Comparison of ENCODE assay signal across 8 cellular contexts in genomic region chr11:34359548-34359891, GRCh38. TPM values are rescaled to one million over a fixed set of nuclear protein-coding genes. Genes with fewer than 3 reads are reported as not detected.
DNase-seq lines count a peak whose midpoint lies in the region; ATAC-seq and TF ChIP-seq lines count a peak whose summit lies in the region.

No MANE protein-coding gene starts in this region.

- peaks cover 13% of the 10 kb centered on the region for H3K27me3 Mint-ChIP-seq in Caco-2 (ENCODE audit: insufficient read depth, unreplicated experiment)
- peaks cover 28% of the 10 kb centered on the region for H3K27me3 Mint-ChIP-seq in dendritic cell treated with granulocyte-macrophage colony-stimulating factor and Interleukin-4, amounts not matched to agents 40 ng/mL and 50 ng/mL, for 4 days

- CTCF ChIA-PET in Caco-2 (lab: Charles Lee), result interaction anchor here (3.6 kb wide), 1 partner anchor 185 kb away, joined by 60 read pairs; no protein-coding TSS in a partner anchor

- H3K4me1 ChIP-seq in Caco-2 (peaks cover 7% of the 10 kb centered on the region; the same call in 1 of the 2 replicates), neuron (ENCODE audit: insufficient read depth, low read length) (peaks cover 27% of the 10 kb centered on the region)

- H3K9me3 Mint-ChIP-seq in Caco-2 (ENCODE audit: unreplicated experiment), result no peaks in the 10 kb centered on the region
- no peaks in the 10 kb centered on the region for H3K9me3 Mint-ChIP-seq in dendritic cell treated with granulocyte-macrophage colony-stimulating factor and Interleukin-4, amounts not matched to agents 40 ng/mL and 50 ng/mL, for 4 days

- TF ChIP-seq CTCF in Caco-2 (IDR thresholded peaks at IDR 0.05; ENCODE audit: insufficient read depth in 1 of 2, low read depth in 1 of 2, low read length in 1 of 2, severe bottlenecking in 1 of 2, unreplicated experiment in 1 of 2) (peak in 1 of 2 experiments; percentile 72), lower leg skin (IDR thresholded peaks at IDR 0.05) (no peak)

- no peak for TF ChIP-seq POLR2A in lower leg skin (IDR thresholded peaks at IDR 0.05)

- ATAC-seq in HG03280 (IDR thresholded peaks at IDR 0.05; ENCODE audit: unreplicated experiment), result no peak

- DNase-seq in Caco-2 (no peak), Kasumi-1 (lab: John Stamatoyannopoulos, UW) (peak; percentile 75 to 82), lower leg skin (ENCODE audit: low spot score in 2 of 2) (no peak), NCI-H69 (lab: John Stamatoyannopoulos, UW) (no peak)
- DNase-seq in stimulated activated naive CD4-positive, alpha-beta T cell treated with Interleukin-2 at 50 U/mL for 16 hours (lab: John Stamatoyannopoulos, UW), result no peak

- 1 to 3% methylated on average over 4 of the region's 4 CpGs for WGBS in lower leg skin, 2 donors

- POLR2A ChIA-PET in Caco-2 (lab: Charles Lee), result no interaction called here

- H3K27me3 ChIP-seq in Caco-2 (replicated peaks; ENCODE audit: control insufficient read depth, insufficient read depth, low read length) (peaks cover 4% of the 10 kb centered on the region), neuron (ENCODE audit: insufficient read depth, low read length) (peaks cover 9% of the 10 kb centered on the region)

- H3K36me3 ChIP-seq in Caco-2 (ENCODE audit: control insufficient read depth, insufficient read depth, low read length) (no peaks in the 10 kb centered on the region), neuron (ENCODE audit: insufficient read depth, low read length) (no peaks in the 10 kb centered on the region)

- intact Hi-C loops in Caco-2 (cut with micrococcal nuclease; ENCODE audit: unreplicated experiment) (loop anchor here (1.0 to 5.0 kb wide), 10 partner anchors 97 to 502 kb away; partner anchors contain the start of genes CAPRIN1 and NAT10), lower leg skin (cut with DNase I; ENCODE audit: low total_unique reads) (loop anchor here (2.0 to 5.0 kb wide), 2 partner anchors 185 to 362 kb away; no protein-coding TSS in a partner anchor)
- intact Hi-C loops in dendritic cell treated with granulocyte-macrophage colony-stimulating factor and Interleukin-4, amounts not matched to agents 40 ng/mL and 50 ng/mL, for 4 days (cut with micrococcal nuclease), result loop anchor here (1.0 to 10.0 kb wide), 5 partner anchors 105 to 362 kb away; partner anchors contain the start of gene CAPRIN1

- no peaks in the 10 kb centered on the region for H3K9me3 ChIP-seq in Caco-2
- H3K9me3 ChIP-seq in neuron (ENCODE audit: low read length), result no peaks in the 10 kb centered on the region

- H3K4me3 ChIP-seq in Caco-2 (ENCODE audit: low read depth, low read length), result peak overlapping the region; percentile 44
- peak overlapping the region; percentile 44 for H3K4me3 ChIP-seq in neuron (ENCODE audit: low read length)
- no peak overlapping the region for H3K4me3 ChIP-seq in lower leg skin (ENCODE audit: low read depth, poor library complexity, severe bottlenecking)

- peak overlapping the region; percentile 75 for H3K4me3 Mint-ChIP-seq in Caco-2 (ENCODE audit: unreplicated experiment)
- peak overlapping the region; percentile 83 for H3K4me3 Mint-ChIP-seq in dendritic cell treated with granulocyte-macrophage colony-stimulating factor and Interleukin-4, amounts not matched to agents 40 ng/mL and 50 ng/mL, for 4 days

- H3K36me3 Mint-ChIP-seq in Caco-2 (ENCODE audit: insufficient read depth, unreplicated experiment), result peaks cover 5% of the 10 kb centered on the region
- H3K36me3 Mint-ChIP-seq in dendritic cell treated with granulocyte-macrophage colony-stimulating factor and Interleukin-4, amounts not matched to agents 40 ng/mL and 50 ng/mL, for 4 days (ENCODE audit: low read depth), result no peaks in the 10 kb centered on the region

- no peak overlapping the region for H3K27ac Mint-ChIP-seq in Caco-2 (ENCODE audit: unreplicated experiment)
- peak overlapping the region; percentile 70 for H3K27ac Mint-ChIP-seq in dendritic cell treated with granulocyte-macrophage colony-stimulating factor and Interleukin-4, amounts not matched to agents 40 ng/mL and 50 ng/mL, for 4 days

- peaks cover 6% of the 10 kb centered on the region for H3K4me1 Mint-ChIP-seq in Caco-2 (ENCODE audit: low read depth, unreplicated experiment)
- peaks cover 46% of the 10 kb centered on the region for H3K4me1 Mint-ChIP-seq in dendritic cell treated with granulocyte-macrophage colony-stimulating factor and Interleukin-4, amounts not matched to agents 40 ng/mL and 50 ng/mL, for 4 days (ENCODE audit: low read depth)

- no TSS peak for BruUV-seq in Caco-2 (replicated peaks; lab: Mats Ljungman, UMichigan)

- H2AFZ ChIP-seq in neuron (ENCODE audit: low read depth, low read length), result peak overlapping the region; percentile 39

RNA-seq across cellular contexts. Expression of gene ABTB2, which starts 1.7 kb away (rescaled TPM):
- 2.9 and 3.6 TPM in 2 replicates for total RNA-seq in Caco-2 (2022)
- total RNA-seq in lower leg skin, result 10 to 100 TPM in 2 of 4 donors, 1 to 10 TPM in 2; 6.1 to 24.2 (median 11.1) TPM

Comparison
In these comparisons a context has a peak if more than half of its experiments do, and no peak if none do; other contexts are left out.
1. DNase-seq: peak in Kasumi-1 (2 of 2); none in Caco-2 (0 of 2), stimulated activated naive CD4-positive, alpha-beta T cell treated with Interleukin-2 at 50 U/mL for 16 hours (single experiment), lower leg skin (0 of 2) and NCI-H69 (single experiment).